Comparison of ENCODE assay signal across 12 cellular contexts in the genomic region with DNA sequence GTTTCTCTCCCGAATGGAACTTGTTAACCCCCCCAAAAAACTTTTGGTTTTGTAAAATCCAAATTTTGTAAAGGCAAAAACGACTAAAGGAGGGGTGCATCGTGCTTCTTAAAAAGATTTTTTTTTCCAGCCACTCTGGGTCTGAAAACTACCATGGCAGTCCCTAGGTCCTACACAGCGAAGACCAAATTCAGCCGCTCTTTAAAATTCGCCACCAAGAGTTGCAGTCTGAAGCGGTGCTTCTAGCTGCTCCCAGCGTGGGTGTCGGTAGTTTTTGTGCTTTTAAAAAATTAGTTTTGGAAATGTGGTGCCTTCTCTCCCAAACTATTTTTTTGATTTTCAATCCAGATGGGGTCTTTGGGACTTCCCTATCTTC. TPM values are rescaled to one million over a fixed set of nuclear protein-coding genes. Genes with fewer than 3 reads are reported as not detected.
DNase-seq lines count a peak whose midpoint lies in the region; ATAC-seq and TF ChIP-seq lines count a peak whose summit lies in the region.
"Had no signal": no experiment of that assay in that cellular context is flagged by ENCODE, and none has a peak within 500 bp of the region (broad histone marks: within the 10 kb centered on the region; RNA-seq: fewer than 3 reads in every experiment).

No MANE protein-coding gene starts in this region.

- no peaks in the 10 kb centered on the region for H3K36me3 Mint-ChIP-seq in activated T-cell treated with anti-CD3 and anti-CD28 coated beads, Interleukin-2, amount 50 U/mL, for 4 hours (ENCODE audit: insufficient read depth)
- no peaks in the 10 kb centered on the region for H3K36me3 Mint-ChIP-seq in activated CD8-positive, alpha-beta T cell treated with anti-CD3 and anti-CD28 coated beads for 36 hours (ENCODE audit: low read depth)

- no peak for TF ChIP-seq CTCF in activated CD8-positive, alpha-beta T cell treated with anti-CD3 and anti-CD28 coated beads for 36 hours (IDR thresholded peaks at IDR 0.05)
- no peak for TF ChIP-seq CTCF in upper lobe of left lung (IDR thresholded peaks at IDR 0.05)

- TF ChIP-seq POLR2A in upper lobe of left lung (IDR thresholded peaks at IDR 0.05): no peak

- no peaks in the 10 kb centered on the region for H3K9me3 Mint-ChIP-seq in activated T-cell treated with anti-CD3 and anti-CD28 coated beads, Interleukin-2, amount 50 U/mL, for 4 hours
- no peaks in the 10 kb centered on the region for H3K9me3 Mint-ChIP-seq in activated CD8-positive, alpha-beta T cell treated with anti-CD3 and anti-CD28 coated beads for 36 hours
- H3K9me3 Mint-ChIP-seq in stimulated activated naive CD8-positive, alpha-beta T cell treated with anti-CD3 and anti-CD28 coated beads, Interleukin-15, amount 100 ng/mL, for 72 hours: no peaks in the 10 kb centered on the region

- H3K4me3 ChIP-seq in iPS-18c (ENCODE audit: insufficient read depth, low read depth, low read length) (peak overlapping the region; percentile 38), upper lobe of left lung (no peak overlapping the region)

- no peaks in the 10 kb centered on the region for H3K36me3 ChIP-seq in upper lobe of left lung

- POLR2A ChIA-PET in activated CD8-positive, alpha-beta T cell treated with anti-CD3 and anti-CD28 coated beads for 36 hours (lab: Charles Lee): no interaction called here

- CTCF ChIA-PET in activated CD8-positive, alpha-beta T cell treated with anti-CD3 and anti-CD28 coated beads for 36 hours (lab: Charles Lee): no interaction called here

- TF ChIP-seq EP300 in upper lobe of left lung (IDR thresholded peaks at IDR 0.05): no peak

- no peak for ATAC-seq in activated T-cell treated with anti-CD3 and anti-CD28 coated beads, Interleukin-2, amount 50 U/mL, for 4 hours
- no peak for ATAC-seq in activated CD8-positive, alpha-beta T cell treated with anti-CD3 and anti-CD28 coated beads for 36 hours
- no peak for ATAC-seq in stimulated activated naive CD8-positive, alpha-beta T cell treated with anti-CD3 and anti-CD28 coated beads, Interleukin-15, amount 100 ng/mL, for 72 hours
- ATAC-seq in HG03439 (IDR thresholded peaks at IDR 0.05; ENCODE audit: unreplicated experiment) (no peak), upper lobe of left lung (ENCODE audit: low FRiP score in 2 of 2) (no peak), left lobe of liver (no peak)

- no peak for DNase-seq in activated T-cell treated with anti-CD3 and anti-CD28 coated beads, Interleukin-2, amount 50 U/mL, for 4 hours
- no peak for DNase-seq in activated T-cell treated with anti-CD3 and anti-CD28 coated beads, Interleukin-2, amount 50 U/mL, for 1 hour
- DNase-seq in activated CD8-positive, alpha-beta T cell treated with anti-CD3 and anti-CD28 coated beads for 36 hours: no peak
- no peak for DNase-seq in stimulated activated naive CD8-positive, alpha-beta T cell treated with anti-CD3 and anti-CD28 coated beads, Interleukin-15, amount 100 ng/mL, for 72 hours
- no peak for DNase-seq in upper lobe of left lung
- DNase-seq in left lobe of liver (ENCODE audit: low spot score): no peak
- DNase-seq: activated CD4-positive, alpha-beta T cell treated with anti-CD3 and anti-CD28 coated beads, Interleukin-2, amount 50 U/mL, for 4 hours; nucleus accumbens; stimulated activated CD4-positive, alpha-beta T cell treated with anti-CD3 and anti-CD28 coated beads, Interleukin-12 subunit alpha, Interleukin-12 subunit beta, amount 100 ng/mL, for 4 hours had no signal

- WGBS in upper lobe of left lung, 2 donors: 25 to 27% methylated on average over 9 of the region's 9 CpGs

- H3K9me3 ChIP-seq in iPS-18c (ENCODE audit: control insufficient read depth, insufficient read depth, low read length): no peaks in the 10 kb centered on the region
- no peaks in the 10 kb centered on the region for H3K9me3 ChIP-seq in upper lobe of left lung

- peaks cover 16% of the 10 kb centered on the region for H3K4me1 Mint-ChIP-seq in activated T-cell treated with anti-CD3 and anti-CD28 coated beads, Interleukin-2, amount 50 U/mL, for 4 hours (ENCODE audit: low read depth)
- peaks cover 18% of the 10 kb centered on the region for H3K4me1 Mint-ChIP-seq in activated CD8-positive, alpha-beta T cell treated with anti-CD3 and anti-CD28 coated beads for 36 hours (ENCODE audit: low read depth)
- H3K4me1 Mint-ChIP-seq in stimulated activated naive CD8-positive, alpha-beta T cell treated with anti-CD3 and anti-CD28 coated beads, Interleukin-15, amount 100 ng/mL, for 72 hours: peaks cover 50% of the 10 kb centered on the region

- peak overlapping the region; percentile 48 for H3K4me3 Mint-ChIP-seq in activated T-cell treated with anti-CD3 and anti-CD28 coated beads, Interleukin-2, amount 50 U/mL, for 4 hours
- H3K4me3 Mint-ChIP-seq in activated CD8-positive, alpha-beta T cell treated with anti-CD3 and anti-CD28 coated beads for 36 hours: peak overlapping the region; percentile 18
- peak overlapping the region; percentile 17 to 51 for H3K4me3 Mint-ChIP-seq in stimulated activated naive CD8-positive, alpha-beta T cell treated with anti-CD3 and anti-CD28 coated beads, Interleukin-15, amount 100 ng/mL, for 72 hours

- H3K27me3 Mint-ChIP-seq in activated T-cell treated with anti-CD3 and anti-CD28 coated beads, Interleukin-2, amount 50 U/mL, for 4 hours (ENCODE audit: low read depth): peaks cover 80% of the 10 kb centered on the region
- peaks cover 86% of the 10 kb centered on the region for H3K27me3 Mint-ChIP-seq in activated CD8-positive, alpha-beta T cell treated with anti-CD3 and anti-CD28 coated beads for 36 hours
- peaks cover 91% of the 10 kb centered on the region for H3K27me3 Mint-ChIP-seq in stimulated activated naive CD8-positive, alpha-beta T cell treated with anti-CD3 and anti-CD28 coated beads, Interleukin-15, amount 100 ng/mL, for 72 hours

- H3K27ac ChIP-seq in upper lobe of left lung: no peak overlapping the region

- peaks cover 1 to 84% (median 47%) of the 10 kb centered on the region in 4 donors for H3K27me3 ChIP-seq in upper lobe of left lung

- H3K27ac Mint-ChIP-seq in activated CD8-positive, alpha-beta T cell treated with anti-CD3 and anti-CD28 coated beads for 36 hours: no peak overlapping the region
- H3K27ac Mint-ChIP-seq in stimulated activated naive CD8-positive, alpha-beta T cell treated with anti-CD3 and anti-CD28 coated beads, Interleukin-15, amount 100 ng/mL, for 72 hours: no peak overlapping the region

- intact Hi-C loops in activated CD8-positive, alpha-beta T cell treated with anti-CD3 and anti-CD28 coated beads for 36 hours (cut with micrococcal nuclease): no loop called here

- peaks cover 24 to 30% (median 25%) of the 10 kb centered on the region in 4 donors for H3K4me1 ChIP-seq in upper lobe of left lung

RNA-seq across cellular contexts. Expression of gene GSC, which starts 0.9 kb away (rescaled TPM):
- not detected for total RNA-seq in activated T-cell treated with anti-CD3 and anti-CD28 coated beads, Interleukin-2, amount 50 U/mL, for 4 hours
- total RNA-seq in activated CD8-positive, alpha-beta T cell treated with anti-CD3 and anti-CD28 coated beads for 36 hours: not detected
- under 1 TPM in 1 of 6 donors, not detected in 5; 0.47 TPM for total RNA-seq in upper lobe of left lung
- not detected for total RNA-seq in left lobe of liver
- total RNA-seq: frontal cortex had no signal
